ENCODE assay signal across 28 cellular contexts in the genomic region with DNA sequence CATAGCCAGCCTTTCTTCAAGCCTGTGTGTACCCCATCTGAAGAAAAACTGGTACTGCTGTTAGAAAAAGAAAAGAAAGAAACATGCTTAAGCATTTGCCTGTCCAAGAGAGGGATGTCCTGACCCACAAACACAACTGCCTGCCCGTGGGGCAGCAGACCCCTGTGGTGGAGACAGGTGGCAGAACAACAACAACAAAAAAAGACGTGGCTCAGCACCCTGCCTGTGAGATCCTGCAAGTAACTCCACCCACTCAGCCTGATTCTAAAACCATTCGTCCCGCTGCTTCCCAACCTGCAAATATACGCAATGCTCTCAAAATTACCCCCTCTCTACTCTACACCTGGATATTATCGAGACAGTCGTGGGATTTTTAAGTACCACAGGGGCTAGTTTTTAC.
DNase-seq lines count a peak whose midpoint lies in the region; ATAC-seq, FAIRE-seq and TF ChIP-seq lines count a peak whose summit lies in the region.
"Had no signal": no experiment of that assay in that cellular context is flagged by ENCODE, and none has a peak within 500 bp of the region (broad histone marks: within the 10 kb centered on the region; RNA-seq: fewer than 3 reads in every experiment).

No MANE protein-coding gene starts in this region.

- H2AK5ac ChIP-seq in mesenchymal stem cell (ENCODE audit: low read length, severe bottlenecking): peak overlapping the region; percentile 49

- H2AFZ ChIP-seq in K562 (ENCODE audit: low read depth, low read length): peak overlapping the region; percentile 54
- no peak overlapping the region for H2AFZ ChIP-seq in mesenchymal stem cell (ENCODE audit: low read depth, low read length)

- H4K91ac ChIP-seq in mesenchymal stem cell (ENCODE audit: low read length): peak overlapping the region; percentile 61

- in situ Hi-C loops in K562 (cut with MboI): no loop called here

- WGBS in K562 (ENCODE audit: insufficient coverage, low coverage, missing lambda C conversion rate): 2% methylated on average over 7 of the region's 7 CpGs
- 76% methylated on average over 7 of the region's 7 CpGs for WGBS in mesenchymal stem cell

- no peak overlapping the region for H2BK12ac ChIP-seq in mesenchymal stem cell (ENCODE audit: low read length in 2 of 2)

- H3K4me3 ChIP-seq in K562 (no peak overlapping the region), mesenchymal stem cell (ENCODE audit: insufficient read depth in 1 of 2, low read depth in 1 of 2, low read length in 2 of 2) (no peak overlapping the region)
- H3K4me3 ChIP-seq: MG63, Peyer's patch, stomach, tibial nerve had no signal

- H3K18ac ChIP-seq in mesenchymal stem cell (ENCODE audit: low read depth in 1 of 2, low read length in 2 of 2): no peak overlapping the region

- H3K36me3 ChIP-seq in K562 (ENCODE audit: control insufficient read depth, insufficient read depth, low read length) (no peaks in the 10 kb centered on the region), mesenchymal stem cell (ENCODE audit: control insufficient read depth in 1 of 2, insufficient read depth in 2 of 2, low read depth in 1 of 2, low read length in 2 of 2) (no peaks in the 10 kb centered on the region)
- H3K36me3 ChIP-seq: MG63, Peyer's patch, stomach, tibial nerve had no signal

- H3K14ac ChIP-seq in mesenchymal stem cell (ENCODE audit: low read length in 2 of 2): no peak overlapping the region

- no peaks in the 10 kb centered on the region for H3K79me2 ChIP-seq in K562 (ENCODE audit: control insufficient read depth, insufficient read depth, low read length)

- BruUV-seq in K562 (replicated peaks; lab: Mats Ljungman, UMichigan): no TSS peak

- no peak overlapping the region for H3K4me2 ChIP-seq in K562 (ENCODE audit: insufficient read depth, low read length)
- H3K4me2 ChIP-seq in mesenchymal stem cell (ENCODE audit: low read length, poor library complexity, severe bottlenecking): peak overlapping the region; percentile 19

- no peaks in the 10 kb centered on the region for H4K20me1 ChIP-seq in K562 (replicated peaks; ENCODE audit: control insufficient read depth, insufficient read depth, low read length)

- H3K9ac ChIP-seq in K562 (ENCODE audit: insufficient read depth in 1 of 2, low read depth in 2 of 2, low read length in 2 of 2): no peak overlapping the region; a peak in 1 of 4 replicates
- no peak overlapping the region for H3K9ac ChIP-seq in mesenchymal stem cell (ENCODE audit: low read length)

- no peak for TF ChIP-seq POLR2A in K562 (conservative IDR thresholded peaks at IDR 0.05)

- ATAC-seq in K562 (peak; percentile 58), HG03354 (IDR thresholded peaks at IDR 0.05; ENCODE audit: poor library complexity, severe bottlenecking, unreplicated experiment) (no peak)
- ATAC-seq: activated CD4-positive, CD25-positive, alpha-beta regulatory T cell treated with anti-CD3 and anti-CD28 coated beads, Interleukin-2, amount 50 U/mL, for 24 hours; activated CD8-positive, alpha-beta T cell treated with anti-CD3 and anti-CD28 coated beads for 36 hours; left colon; right cardiac atrium had no signal

- no peaks in the 10 kb centered on the region; a peak in 1 of 5 replicates for H3K27me3 ChIP-seq in K562 (ENCODE audit: control insufficient read depth in 2 of 2, insufficient read depth in 2 of 2, low read length in 2 of 2)
- H3K27me3 ChIP-seq in mesenchymal stem cell (ENCODE audit: control insufficient read depth in 1 of 2, insufficient read depth in 1 of 2, low read length in 2 of 2): no peaks in the 10 kb centered on the region
- H3K27me3 ChIP-seq: MG63, Peyer's patch, stomach, tibial nerve had no signal

- no peak overlapping the region for H2BK120ac ChIP-seq in mesenchymal stem cell (ENCODE audit: low read depth, low read length)

- no peak overlapping the region for H2BK5ac ChIP-seq in mesenchymal stem cell (ENCODE audit: low read depth, low read length, poor library complexity, severe bottlenecking)

- H3K9me1 ChIP-seq in K562 (ENCODE audit: control insufficient read depth, insufficient read depth, low read length): no peaks in the 10 kb centered on the region

- no peaks in the 10 kb centered on the region for H3K4me1 ChIP-seq in K562 (replicated peaks in 1 of 2; ENCODE audit: control insufficient read depth in 2 of 2, insufficient read depth in 2 of 2, low read length in 2 of 2)
- peaks cover 6% of the 10 kb centered on the region for H3K4me1 ChIP-seq in mesenchymal stem cell (ENCODE audit: control insufficient read depth, insufficient read depth, low read depth, low read length)
- H3K4me1 ChIP-seq: Peyer's patch, stomach, tibial nerve had no signal

- no peak overlapping the region for H3K23ac ChIP-seq in mesenchymal stem cell (ENCODE audit: low read length in 2 of 2)

- CTCF ChIA-PET in K562 (lab: Yijun Ruan, JAX; ENCODE audit: low intra/inter-chr PET ratio): interaction anchor here (0.7 kb wide), 1 partner anchor 65 kb away, joined by 3 read pairs; no protein-coding TSS in a partner anchor

- H3K4ac ChIP-seq in mesenchymal stem cell (ENCODE audit: low read depth in 1 of 2, low read length in 2 of 2): no peak overlapping the region

- intact Hi-C loops in K562 (cut with micrococcal nuclease): no loop called here

- peak; percentile 54 for DNase-seq in ELF-1 (ENCODE audit: low read depth, low spot score)
- peak; percentile 17 for DNase-seq in NCI-H1417 treated with DMSO at 0.1 percent for 48 hours (lab: John Stamatoyannopoulos, UW)
- DNase-seq in K562 (ENCODE audit: extremely low read depth in 1 of 4, low spot score in 3 of 4): peak in 1 of 4 experiments; percentile 7
- no peak for DNase-seq in mesenchymal stem cell
- DNase-seq in midbrain (lab: John Stamatoyannopoulos, UW): no peak
- DNase-seq in stimulated activated CD4-positive, alpha-beta T cell treated with anti-CD3 and anti-CD28 coated beads, Interleukin-1b, Interleukin-23, amount 100 ng/mL, for 48 hours: no peak
- DNase-seq in activated CD4-positive, alpha-beta T cell treated with anti-CD3 and anti-CD28 coated beads for 1 hour: no peak
- DNase-seq: activated CD8-positive, alpha-beta T cell treated with anti-CD3 and anti-CD28 coated beads for 36 hours; activated effector memory CD4-positive, alpha-beta T cell treated with Interleukin-2 at 50 U/mL for 16 hours; activated naive CD8-positive, alpha-beta T cell treated with anti-CD3 and anti-CD28 coated beads for 36 hours; activated T-cell treated with anti-CD3 and anti-CD28 coated beads for 4 hours; glutamatergic neuron; HFFc6; KBM-7; left colon; MG63; naive B cell; NCI-H226; NK-92 treated with Interleukin-12 subunit alpha and Interleukin-12 subunit beta, amount 100 ng/mL, for 24 hours; Peyer's patch; right cardiac atrium; SIG-M5; stomach had no signal

- POLR2A ChIA-PET in K562 (lab: Yijun Ruan, JAX): interaction anchor here (0.7 kb wide), 1 partner anchor 35 kb away, joined by 3 read pairs; no protein-coding TSS in a partner anchor

- TF ChIP-seq EP300 in K562 (IDR thresholded peaks at IDR 0.05; ENCODE audit: low read length): no peak

- H3K79me1 ChIP-seq in mesenchymal stem cell (replicated peaks; ENCODE audit: low read length, poor library complexity, severe bottlenecking): no peaks in the 10 kb centered on the region

- FAIRE-seq in K562 (lab: Jason Lieb, UNC): no peak
- FAIRE-seq: GM19239 had no signal

- no peak overlapping the region for H4K8ac ChIP-seq in mesenchymal stem cell (ENCODE audit: low read length)

- H3K27ac ChIP-seq in K562 (ENCODE audit: extremely low read depth, low read depth, low read length) (no peak overlapping the region), mesenchymal stem cell (ENCODE audit: low read length, poor library complexity, severe bottlenecking) (no peak overlapping the region)
- H3K27ac ChIP-seq: epithelial cell of prostate, Peyer's patch, stomach, tibial nerve had no signal

- no peak for TF ChIP-seq CTCF in K562 (IDR thresholded peaks at IDR 0.05 in 2 of 3, conservative IDR thresholded peaks at IDR 0.05 in 1 of 3; ENCODE audit: insufficient read depth in 2 of 3, low read depth in 1 of 3, low read length in 3 of 3)

- TF ChIP-seq RAD21 in K562 (CRISPR knock-in tag; conservative IDR thresholded peaks at IDR 0.05 in 1 of 2, IDR thresholded peaks at IDR 0.05 in 1 of 2): no peak

- H3K9me3 ChIP-seq in K562 (replicated peaks; ENCODE audit: control insufficient read depth, insufficient read depth, low read depth, low read length): no peaks in the 10 kb centered on the region
- H3K9me3 ChIP-seq in mesenchymal stem cell (ENCODE audit: control insufficient read depth, low read length): no peaks in the 10 kb centered on the region
- H3K9me3 ChIP-seq: MG63, Peyer's patch, stomach, tibial nerve had no signal

- H2BK15ac ChIP-seq in mesenchymal stem cell (ENCODE audit: low read depth, poor library complexity, severe bottlenecking): no peak overlapping the region

TF ChIP-seq in K562, 482 proteins besides CTCF, POLR2A, EP300 and RAD21 (continues in another document):
- no peak for TF ChIP-seq ZZZ3 (IDR thresholded peaks at IDR 0.05)
- TF ChIP-seq CBFA2T3 (IDR thresholded peaks at IDR 0.05): no peak
- TF ChIP-seq SMAD3 (CRISPR knock-in tag; conservative IDR thresholded peaks at IDR 0.05): no peak
- TF ChIP-seq, protein P1, sequence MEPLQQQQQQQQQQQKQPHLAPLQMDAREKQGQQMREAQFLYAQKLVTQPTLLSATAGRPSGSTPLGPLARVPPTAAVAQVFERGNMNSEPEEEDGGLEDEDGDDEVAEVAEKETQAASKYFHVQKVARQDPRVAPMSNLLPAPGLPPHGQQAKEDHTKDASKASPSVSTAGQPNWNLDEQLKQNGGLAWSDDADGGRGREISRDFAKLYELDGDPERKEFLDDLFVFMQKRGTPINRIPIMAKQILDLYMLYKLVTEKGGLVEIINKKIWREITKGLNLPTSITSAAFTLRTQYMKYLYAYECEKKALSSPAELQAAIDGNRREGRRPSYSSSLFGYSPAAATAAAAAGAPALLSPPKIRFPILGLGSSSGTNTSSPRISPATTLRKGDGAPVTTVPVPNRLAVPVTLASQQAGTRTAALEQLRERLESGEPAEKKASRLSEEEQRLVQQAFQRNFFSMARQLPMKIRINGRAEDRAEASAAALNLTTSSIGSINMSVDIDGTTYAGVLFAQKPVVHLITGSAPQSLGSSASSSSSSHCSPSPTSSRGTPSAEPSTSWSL (CRISPR knock-in tag; IDR thresholded peaks at IDR 0.05; ENCODE audit: borderline replicate concordance): no peak
- no peak for TF ChIP-seq NFXL1 (CRISPR knock-in tag; IDR thresholded peaks at IDR 0.05)
- TF ChIP-seq ZNF79 (CRISPR knock-in tag; IDR thresholded peaks at IDR 0.05; ENCODE audit: low read depth): no peak
- no peak for TF ChIP-seq KDM5B (IDR thresholded peaks at IDR 0.05; ENCODE audit: insufficient replicate concordance, low read depth, low read length)
- no peak for TF ChIP-seq TAL1 (IDR thresholded peaks at IDR 0.05)
- no peak for TF ChIP-seq NFRKB (IDR thresholded peaks at IDR 0.05; ENCODE audit: low read depth)
- TF ChIP-seq NCOR1 (IDR thresholded peaks at IDR 0.05): no peak

Comparison
In these comparisons a context has a peak if more than half of its experiments do, and no peak if none do; other contexts are left out.
1. DNase-seq: peak in ELF-1 (single experiment) and NCI-H1417 treated with DMSO at 0.1 percent for 48 hours (single experiment); none in mesenchymal stem cell (single experiment), midbrain (single experiment), stimulated activated CD4-positive, alpha-beta T cell treated with anti-CD3 and anti-CD28 coated beads, Interleukin-1b, Interleukin-23, amount 100 ng/mL, for 48 hours (single experiment) and activated CD4-positive, alpha-beta T cell treated with anti-CD3 and anti-CD28 coated beads for 1 hour (single experiment).